ENCODE assay signal across 1 cellular context in the genomic region with DNA sequence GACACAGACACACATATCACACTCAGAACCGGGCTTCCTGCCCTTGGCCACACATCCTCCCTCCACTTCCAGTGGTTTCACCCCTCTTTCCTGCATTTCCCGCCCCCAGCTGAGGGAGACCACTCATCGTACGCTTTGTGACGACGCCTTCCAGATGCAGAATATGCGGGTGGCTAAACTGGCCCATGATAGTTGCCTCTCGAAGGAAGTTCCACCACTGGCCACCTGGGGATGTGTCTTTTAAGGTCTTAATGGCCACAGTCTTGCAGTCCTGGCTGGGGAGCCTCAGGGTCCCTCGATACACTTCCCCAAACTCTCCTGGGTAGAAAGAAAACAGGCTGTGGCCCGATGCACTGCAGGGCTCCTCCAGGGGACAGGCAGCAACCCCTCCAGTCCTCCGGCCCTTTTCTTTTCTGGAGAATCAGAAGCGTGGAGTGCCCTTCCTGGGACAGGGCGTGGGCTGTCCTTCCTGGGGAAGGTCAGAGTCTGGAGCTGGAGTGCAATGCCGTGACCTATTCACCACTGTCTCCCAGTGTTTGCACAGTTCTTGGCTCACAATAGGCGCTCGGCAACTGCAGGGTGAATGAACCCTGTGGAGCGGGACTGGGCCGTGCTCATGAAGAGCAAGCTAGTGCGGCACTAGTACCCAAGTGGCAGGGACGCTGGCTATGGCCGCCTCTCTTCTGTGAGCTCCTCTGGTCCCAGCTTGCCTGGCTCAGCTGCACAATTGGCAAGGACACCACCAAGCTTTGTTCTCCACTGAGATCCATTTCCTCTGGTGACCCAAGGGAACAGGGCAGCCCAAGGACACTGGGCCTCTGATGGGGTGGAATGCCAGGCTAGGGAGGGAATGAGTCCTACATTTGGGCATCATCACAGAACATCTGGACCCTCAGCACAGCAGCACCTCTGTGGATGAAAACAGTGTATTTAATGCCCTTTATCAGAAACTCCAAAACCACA.
TF ChIP-seq lines count a peak whose summit lies in the region.

No MANE protein-coding gene starts in this region.

TF ChIP-seq in H1, 55 proteins besides CTCF, POLR2A, EP300 and RAD21:
- TF ChIP-seq NANOG (IDR thresholded peaks at IDR 0.05; ENCODE audit: insufficient read depth, low read depth, low read length, poor library complexity, severe bottlenecking) (no peak), SIN3A (conservative IDR thresholded peaks at IDR 0.05 in 1 of 2, IDR thresholded peaks at IDR 0.05 in 1 of 2; ENCODE audit: low read depth in 1 of 2, low read length in 2 of 2) (no peak), SP1 (IDR thresholded peaks at IDR 0.05; ENCODE audit: low read depth, low read length) (no peak), PHF8 (conservative IDR thresholded peaks at IDR 0.05; ENCODE audit: low read depth, low read length) (no peak), TCF12 (IDR thresholded peaks at IDR 0.05; ENCODE audit: low read depth, low read length) (no peak), CHD2 (IDR thresholded peaks at IDR 0.05; ENCODE audit: low read length) (no peak), EGR1 (IDR thresholded peaks at IDR 0.05; ENCODE audit: borderline replicate concordance, low read depth, low read length) (no peak), NRF1 (IDR thresholded peaks at IDR 0.05; ENCODE audit: low read depth, low read length) (no peak), POU5F1 (IDR thresholded peaks at IDR 0.05; ENCODE audit: low read depth, low read length) (no peak), POLR2AphosphoS5 (IDR thresholded peaks at IDR 0.05; ENCODE audit: low read depth, low read length) (no peak), HDAC2 (IDR thresholded peaks at IDR 0.05; ENCODE audit: borderline replicate concordance in 1 of 2, low read depth in 2 of 2, low read length in 2 of 2) (no peak), SRF (IDR thresholded peaks at IDR 0.05; ENCODE audit: low read depth, low read length) (no peak), RFX5 (IDR thresholded peaks at IDR 0.05; ENCODE audit: borderline replicate concordance, low read depth, low read length) (no peak), SIX5 (IDR thresholded peaks at IDR 0.05; ENCODE audit: low read depth, low read length) (no peak)
- TF ChIP-seq, protein P1, sequence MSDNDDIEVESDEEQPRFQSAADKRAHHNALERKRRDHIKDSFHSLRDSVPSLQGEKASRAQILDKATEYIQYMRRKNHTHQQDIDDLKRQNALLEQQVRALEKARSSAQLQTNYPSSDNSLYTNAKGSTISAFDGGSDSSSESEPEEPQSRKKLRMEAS (IDR thresholded peaks at IDR 0.05) = no peak
